In genomic region chr11:107752954-107753822, GRCh38 we compare ENCODE assay signal across 1 cellular context.
TF ChIP-seq lines count a peak whose summit lies in the region.

No MANE protein-coding gene starts in this region.

TF ChIP-seq in SK-N-SH, 30 proteins besides CTCF, POLR2A, EP300 and RAD21 (continued from another document):
- TF ChIP-seq REST (IDR thresholded peaks at IDR 0.05; ENCODE audit: low read depth, low read length) (no peak), USF2 (IDR thresholded peaks at IDR 0.05; ENCODE audit: borderline replicate concordance, low read depth, low read length) (no peak), GATA2 (CRISPR knock-in tag; IDR thresholded peaks at IDR 0.05) (no peak), GABPA (IDR thresholded peaks at IDR 0.05; ENCODE audit: low read depth) (no peak), JUND (IDR thresholded peaks at IDR 0.05) (no peak)
